ENCODE assay signal across 22 cellular contexts in the genomic region with DNA sequence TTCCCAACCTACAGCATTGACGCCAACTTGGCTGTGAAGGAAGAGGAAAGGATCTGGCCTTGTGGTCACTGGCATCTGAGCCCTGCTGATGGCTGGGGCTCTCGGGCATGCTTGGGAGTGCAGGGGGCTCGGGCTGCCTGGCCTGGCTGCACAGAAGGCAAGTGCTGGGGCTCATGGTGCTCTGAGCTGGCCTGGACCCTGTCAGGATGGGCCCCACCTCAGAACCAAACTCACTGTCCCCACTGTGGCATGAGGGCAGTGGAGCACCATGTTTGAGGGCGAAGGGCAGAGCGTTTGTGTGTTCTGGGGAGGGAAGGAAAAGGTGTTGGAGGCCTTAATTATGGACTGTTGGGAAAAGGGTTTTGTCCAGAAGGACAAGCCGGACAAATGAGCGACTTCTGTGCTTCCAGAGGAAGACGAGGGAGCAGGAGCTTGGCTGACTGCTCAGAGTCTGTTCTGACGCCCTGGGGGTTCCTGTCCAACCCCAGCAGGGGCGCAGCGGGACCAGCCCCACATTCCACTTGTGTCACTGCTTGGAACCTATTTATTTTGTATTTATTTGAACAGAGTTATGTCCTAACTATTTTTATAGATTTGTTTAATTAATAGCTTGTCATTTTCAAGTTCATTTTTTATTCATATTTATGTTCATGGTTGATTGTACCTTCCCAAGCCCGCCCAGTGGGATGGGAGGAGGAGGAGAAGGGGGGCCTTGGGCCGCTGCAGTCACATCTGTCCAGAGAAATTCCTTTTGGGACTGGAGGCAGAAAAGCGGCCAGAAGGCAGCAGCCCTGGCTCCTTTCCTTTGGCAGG. TPM values are rescaled to one million over a fixed set of nuclear protein-coding genes. Genes with fewer than 3 reads are reported as not detected.
A peak's percentile ranks its signal among the peaks of the same experiment; 100 is the strongest.
DNase-seq lines count a peak whose midpoint lies in the region; ATAC-seq, FAIRE-seq and TF ChIP-seq lines count a peak whose summit lies in the region.
"Had no signal": no experiment of that assay in that cellular context is flagged by ENCODE, and none has a peak within 500 bp of the region (broad histone marks: within the 10 kb centered on the region; RNA-seq: fewer than 3 reads in every experiment).

No MANE protein-coding gene starts in this region.

- intact Hi-C loops in Right ventricle myocardium inferior (cut with DNase I) (no loop called here), GM12878 (cut with micrococcal nuclease; ENCODE audit: unreplicated experiment) (no loop called here), lower lobe of right lung (cut with DNase I) (no loop called here)

- DNase-seq in cardiac muscle cell (ENCODE audit: low read depth in 1 of 2, low spot score in 1 of 2) (no peak), Right ventricle myocardium inferior (ENCODE audit: missing footprints) (no peak), GM12878 (ENCODE audit: low read depth, low spot score) (no peak), lower lobe of right lung (peak; percentile 26), tibial nerve (ENCODE audit: low spot score in 2 of 2) (no peak), mesendoderm (no peak), NCI-H1930 (lab: John Stamatoyannopoulos, UW) (no peak), DMS79 (lab: John Stamatoyannopoulos, UW) (no peak)
- DNase-seq: activated T-cell treated with anti-CD3 and anti-CD28 coated beads for 4 hours; adrenal gland; GDM1; mesenchymal stem cell; NCI-H1105 treated with DMSO at 0.1 percent for 48 hours; NCI-H2227 treated with DMSO at 0.1 percent for 48 hours; SHP77; stimulated activated naive CD4-positive, alpha-beta T cell had no signal

- in situ Hi-C loops in GM12878 (cut with MboI), result no loop called here

- TF ChIP-seq POLR2A in GM12878 (IDR thresholded peaks at IDR 0.05; ENCODE audit: low read depth, low read length) (peak; percentile 48; the same call in 1 of the 2 replicates), tibial nerve (IDR thresholded peaks at IDR 0.05) (no peak)

- H2BK120ac ChIP-seq in mesendoderm (ENCODE audit: low read depth, low read length), result no peak overlapping the region

- H3K4me2 ChIP-seq in GM12878 (ENCODE audit: control insufficient read depth, insufficient read depth), result no peak overlapping the region
- no peak overlapping the region for H3K4me2 ChIP-seq in mesendoderm (ENCODE audit: low read length)
- H3K4me2 ChIP-seq: KMS-11 had no signal

- SMC1A ChIA-PET in GM12878 (lab: Charles Lee; ENCODE audit: uncharacterized antibody, unreplicated experiment), result interaction anchor here (0.6 kb wide), 1 partner anchor 207 kb away, joined by 3 read pairs; no protein-coding TSS in a partner anchor

- no peak overlapping the region for H3K4ac ChIP-seq in mesendoderm (ENCODE audit: low read depth, low read length)

- H3K27ac ChIP-seq in cardiac muscle cell (peak overlapping the region; percentile 25), GM12878 (ENCODE audit: control insufficient read depth, insufficient read depth) (no peak overlapping the region), lower lobe of right lung (no peak overlapping the region), tibial nerve (peak overlapping the region in 3 of 4 donors; percentile 2 to 43 (median 31)), mesendoderm (ENCODE audit: low read depth, low read length) (no peak overlapping the region)
- H3K27ac ChIP-seq: KMS-11, skin epidermis had no signal

- TF ChIP-seq EP300 in GM12878 (IDR thresholded peaks at IDR 0.05; ENCODE audit: borderline replicate concordance in 1 of 2, control insufficient read depth in 1 of 2, low read depth in 2 of 2, low read length in 2 of 2) (no peak), tibial nerve (IDR thresholded peaks at IDR 0.05) (no peak)

- H3K9ac ChIP-seq in GM12878 (ENCODE audit: control insufficient read depth, insufficient read depth, low read length) (no peak overlapping the region), mesendoderm (ENCODE audit: low read length) (no peak overlapping the region)
- H3K9ac ChIP-seq: KMS-11 had no signal

- H3K79me1 ChIP-seq in mesendoderm (ENCODE audit: low read length), result no peaks in the 10 kb centered on the region

- RAD21 ChIA-PET in GM12878 (lab: Charles Lee; ENCODE audit: unreplicated experiment), result no interaction called here

- H3K4me1 ChIP-seq in cardiac muscle cell (ENCODE audit: low read depth) (peaks cover 19% of the 10 kb centered on the region), GM12878 (ENCODE audit: control insufficient read depth, insufficient read depth, low read length) (no peaks in the 10 kb centered on the region), lower lobe of right lung (peaks cover 15% of the 10 kb centered on the region), tibial nerve (peaks cover 0 to 31% (median 2%) of the 10 kb centered on the region in 4 donors), mesendoderm (ENCODE audit: control insufficient read depth, low read depth, low read length) (no peaks in the 10 kb centered on the region)

- H3K9me3 ChIP-seq in cardiac muscle cell (ENCODE audit: low read depth), result no peaks in the 10 kb centered on the region
- H3K9me3 ChIP-seq in GM12878 (replicated peaks; ENCODE audit: control insufficient read depth, insufficient read depth, low read length), result no peaks in the 10 kb centered on the region
- no peaks in the 10 kb centered on the region for H3K9me3 ChIP-seq in lower lobe of right lung
- no peaks in the 10 kb centered on the region for H3K9me3 ChIP-seq in tibial nerve
- H3K9me3 ChIP-seq: adrenal gland had no signal

- H4K20me1 ChIP-seq in GM12878 (ENCODE audit: control insufficient read depth, insufficient read depth), result no peaks in the 10 kb centered on the region

- no peak overlapping the region for H2BK5ac ChIP-seq in mesendoderm (ENCODE audit: low read length)

- no peak overlapping the region for H3K56ac ChIP-seq in mesendoderm (ENCODE audit: low read length)

- POLR2A ChIA-PET in GM12878 (lab: Charles Lee), result no interaction called here

- H2BK15ac ChIP-seq in mesendoderm (replicated peaks; ENCODE audit: low read depth), result no peak overlapping the region

- TF ChIP-seq RAD21 in GM12878 (IDR thresholded peaks at IDR 0.05; ENCODE audit: insufficient read depth, low read depth, low read length), result no peak

- TF ChIP-seq CTCF in cardiac muscle cell (IDR thresholded peaks at IDR 0.05; ENCODE audit: low read depth, low read length) (no peak), GM12878 (IDR thresholded peaks at IDR 0.05 in 2 of 3, conservative IDR thresholded peaks at IDR 0.05 in 1 of 3; ENCODE audit: control insufficient read depth in 2 of 3, extremely low read depth in 1 of 3, insufficient read depth in 1 of 3, low read depth in 3 of 3, low read length in 3 of 3) (no peak), lower lobe of right lung (IDR thresholded peaks at IDR 0.05) (no peak), tibial nerve (IDR thresholded peaks at IDR 0.05) (no peak)

- H3K18ac ChIP-seq in mesendoderm (ENCODE audit: low read length), result no peak overlapping the region

- no peak overlapping the region for H4K8ac ChIP-seq in mesendoderm (ENCODE audit: low read depth, low read length)

- H3K27me3 ChIP-seq in cardiac muscle cell (no peaks in the 10 kb centered on the region), GM12878 (replicated peaks in 1 of 2; ENCODE audit: control insufficient read depth in 2 of 2, insufficient read depth in 2 of 2, low read length in 1 of 2) (no peaks in the 10 kb centered on the region), lower lobe of right lung (ENCODE audit: low read depth) (no peaks in the 10 kb centered on the region), tibial nerve (no peaks in the 10 kb centered on the region), mesendoderm (ENCODE audit: insufficient read depth, low read length, poor library complexity) (no peaks in the 10 kb centered on the region)
- H3K27me3 ChIP-seq: adrenal gland had no signal

- BruUV-seq in GM12878 (replicated peaks; lab: Mats Ljungman, UMichigan), result TSS peak; percentile 51

- no peak overlapping the region for H4K5ac ChIP-seq in mesendoderm (ENCODE audit: low read length)

- no peaks in the 10 kb centered on the region for H3K79me2 ChIP-seq in GM12878 (ENCODE audit: control insufficient read depth, insufficient read depth, low read length)
- no peaks in the 10 kb centered on the region for H3K79me2 ChIP-seq in mesendoderm (ENCODE audit: control insufficient read depth, insufficient read depth, low read length)

- ATAC-seq in Right ventricle myocardium inferior, result no peak
- ATAC-seq in GM12878, result no peak
- no peak for ATAC-seq in lower lobe of right lung

- H2AK5ac ChIP-seq in mesendoderm (ENCODE audit: low read length), result no peak overlapping the region

- H3K4me3 ChIP-seq in cardiac muscle cell (no peak overlapping the region), GM12878 (no peak overlapping the region), lower lobe of right lung (no peak overlapping the region), tibial nerve (no peak overlapping the region), mesendoderm (ENCODE audit: low read length) (no peak overlapping the region)
- H3K4me3 ChIP-seq: adrenal gland, skin epidermis had no signal

- peaks cover 33% of the 10 kb centered on the region for H3K36me3 ChIP-seq in cardiac muscle cell
- peaks cover 13 to 37% of the 10 kb centered on the region in 2 experiments for H3K36me3 ChIP-seq in GM12878 (ENCODE audit: control insufficient read depth in 2 of 2, insufficient read depth in 2 of 2, low read length in 1 of 2)
- H3K36me3 ChIP-seq in lower lobe of right lung, result peaks cover 68% of the 10 kb centered on the region
- H3K36me3 ChIP-seq in tibial nerve, result peaks cover 0 to 66% (median 22%) of the 10 kb centered on the region in 3 donors
- peaks cover 6% of the 10 kb centered on the region for H3K36me3 ChIP-seq in mesendoderm (ENCODE audit: control insufficient read depth, insufficient read depth, low read length)

- no peak overlapping the region for H3K23ac ChIP-seq in mesendoderm (ENCODE audit: low read length)

- no peak for FAIRE-seq in GM12878 (lab: Jason Lieb, UNC)
- FAIRE-seq: colon, D721Med had no signal

- WGBS in GM12878 (ENCODE audit: insufficient coverage, insufficient replicate concordance, low lambda C conversion rate, missing lambda C conversion rate), result 90% methylated on average over 14 of the region's 14 CpGs
- WGBS in tibial nerve, 2 donors, result 75 to 80% methylated on average over 13 to 14 of the region's 14 CpGs
- no CpG with 5 or more reads among the region's 14 CpGs for WGBS in mesendoderm (ENCODE audit: extremely low coverage, insufficient coverage, low lambda C conversion rate)

- no peak overlapping the region for H2AFZ ChIP-seq in GM12878 (ENCODE audit: control insufficient read depth, low read depth, low read length)

- CTCF ChIA-PET in GM12878 (lab: Yijun Ruan, JAX), result interaction anchor here (0.6 to 1.0 kb wide), 2 partner anchors 9 to 17 kb away, joined by 3 read pairs; no protein-coding TSS in a partner anchor

RNA-seq across cellular contexts. Expression of a gene that starts 19.4 kb away (rescaled TPM):
- total RNA-seq in cardiac muscle cell, result 132 and 141 TPM in 2 replicates
- 206 and 240 TPM in 2 replicates for polyA plus RNA-seq in cardiac muscle cell
- total RNA-seq in Right ventricle myocardium inferior, result 158 TPM
- 116 TPM in 2 replicates for total RNA-seq in GM12878 (2013; cell fraction: nucleolus; rRNA removed)
- total RNA-seq in GM12878 (2014; rRNA removed), result 127 and 141 TPM in 2 replicates
- total RNA-seq in GM12878 (2014; rRNA removed; fragmentation: Illumina TruSeq; extraction: Trizol), result 45.8 and 57.9 TPM in 2 replicates
- total RNA-seq in GM12878 (2021), result 99.5 and 106 TPM in 2 replicates
- polyA plus RNA-seq in GM12878 (2011; ENCODE audit: low read depth), result 19.0 TPM
- polyA plus RNA-seq in GM12878 (2011; rRNA removed), result 54.8 and 98.8 TPM in 2 replicates
- 104 and 167 TPM in 2 replicates for polyA plus RNA-seq in GM12878 (2011; cell fraction: cytosol; rRNA removed)
- 214 and 242 TPM in 2 replicates for polyA plus RNA-seq in GM12878 (2011; cell fraction: nucleus; rRNA removed)
- polyA plus RNA-seq in GM12878 (2012), result 37.4 and 47.3 TPM in 2 replicates
- polyA plus RNA-seq in GM12878 (2014; fragmentation: Illumina TruSeq; extraction: Trizol), result 34.3 and 59.9 TPM in 2 replicates
- polyA plus RNA-seq in GM12878 (2014; fragmentation: Nextera tagmentation; extraction: Ambion mirVana), result 1 to 10 TPM; 2.1 to 7.0 TPM
- polyA plus RNA-seq in GM12878 (2014; rRNA removed), result 107 and 125 TPM in 2 replicates
- 100 to 1,000 TPM; 114 to 131 TPM for polyA plus RNA-seq in GM12878 (2016; fragmentation: Nextera tagmentation; extraction: Ambion mirVana)
- polyA minus RNA-seq in GM12878 (2011; rRNA and poly(A)+ RNA removed), result 67.9 and 113 TPM in 2 replicates
- 32.5 and 41.4 TPM in 2 replicates for polyA minus RNA-seq in GM12878 (2011; cell fraction: cytosol; rRNA and poly(A)+ RNA removed)
- 42.6 and 74.1 TPM in 2 replicates for polyA minus RNA-seq in GM12878 (2011; cell fraction: nucleus; rRNA and poly(A)+ RNA removed)
- 30.6 TPM for total RNA-seq in lower lobe of right lung
- total RNA-seq in tibial nerve, result 100 to 1,000 TPM in 1 of 4 donors, 10 to 100 TPM in 3; 68.9 to 180 (median 74.7) TPM
- 52.1 TPM for polyA plus RNA-seq in mesendoderm (2013, experiment 1 of 2)
- polyA plus RNA-seq in mesendoderm (2013, experiment 2 of 2), result 53.5 TPM

RNA-seq across cellular contexts. Expression of a gene that starts 40.1 kb away (rescaled TPM):
- 13.0 and 15.8 TPM in 2 replicates for total RNA-seq in cardiac muscle cell
- 9.1 and 9.8 TPM in 2 replicates for polyA plus RNA-seq in cardiac muscle cell
- total RNA-seq in Right ventricle myocardium inferior, result 5.9 TPM
- 21.3 and 21.7 TPM in 2 replicates for total RNA-seq in GM12878 (2013; cell fraction: nucleolus; rRNA removed)
- 17.1 and 17.5 TPM in 2 replicates for total RNA-seq in GM12878 (2014; rRNA removed)
- total RNA-seq in GM12878 (2014; rRNA removed; fragmentation: Illumina TruSeq; extraction: Trizol), result 10.1 and 10.2 TPM in 2 replicates
- 14.3 and 15.7 TPM in 2 replicates for total RNA-seq in GM12878 (2021)
- polyA plus RNA-seq in GM12878 (2011; ENCODE audit: low read depth), result 3.3 TPM
- polyA plus RNA-seq in GM12878 (2011; rRNA removed), result 5.9 and 8.2 TPM in 2 replicates
- polyA plus RNA-seq in GM12878 (2011; cell fraction: cytosol; rRNA removed), result 6.2 and 8.2 TPM in 2 replicates
- 10.2 and 14.8 TPM in 2 replicates for polyA plus RNA-seq in GM12878 (2011; cell fraction: nucleus; rRNA removed)
- polyA plus RNA-seq in GM12878 (2012), result 7.6 and 8.5 TPM in 2 replicates
- 3.2 and 6.6 TPM in 2 replicates for polyA plus RNA-seq in GM12878 (2014; fragmentation: Illumina TruSeq; extraction: Trizol)
- polyA plus RNA-seq in GM12878 (2014; fragmentation: Nextera tagmentation; extraction: Ambion mirVana), result under 1 TPM in 1 of 2 experiments, not detected in 1; 0.04 TPM
- polyA plus RNA-seq in GM12878 (2014; rRNA removed), result 12.4 and 13.4 TPM in 2 replicates
- polyA plus RNA-seq in GM12878 (2016; fragmentation: Nextera tagmentation; extraction: Ambion mirVana), result 10 to 100 TPM; 12.4 to 13.6 TPM
- polyA minus RNA-seq in GM12878 (2011; rRNA and poly(A)+ RNA removed), result 5.6 and 9.7 TPM in 2 replicates
- polyA minus RNA-seq in GM12878 (2011; cell fraction: cytosol; rRNA and poly(A)+ RNA removed), result 3.7 and 5.5 TPM in 2 replicates
- polyA minus RNA-seq in GM12878 (2011; cell fraction: nucleus; rRNA and poly(A)+ RNA removed), result 3.9 and 5.6 TPM in 2 replicates
- total RNA-seq in lower lobe of right lung, result 27.3 TPM
- total RNA-seq in tibial nerve, result 10 to 100 TPM; 23.4 to 29.7 (median 27.2) TPM
- polyA plus RNA-seq in mesendoderm (2013, experiment 1 of 2), result 11.9 TPM
- 12.3 TPM for polyA plus RNA-seq in mesendoderm (2013, experiment 2 of 2)

RNA-seq across cellular contexts. Expression of a gene that starts 41.1 kb away (rescaled TPM):
- total RNA-seq in cardiac muscle cell, result 9.4 and 15.2 TPM in 2 replicates
- 6.9 and 10.9 TPM in 2 replicates for polyA plus RNA-seq in cardiac muscle cell
- total RNA-seq in Right ventricle myocardium inferior, result 5.1 TPM
- total RNA-seq in GM12878 (2013; cell fraction: nucleolus; rRNA removed), result 8.3 and 10.0 TPM in 2 replicates
- 10.7 and 14.2 TPM in 2 replicates for total RNA-seq in GM12878 (2014; rRNA removed)
- 6.3 and 6.4 TPM in 2 replicates for total RNA-seq in GM12878 (2014; rRNA removed; fragmentation: Illumina TruSeq; extraction: Trizol)
- 8.6 and 10.3 TPM in 2 replicates for total RNA-seq in GM12878 (2021)
- polyA plus RNA-seq in GM12878 (2011; ENCODE audit: low read depth), result 4.5 TPM
- polyA plus RNA-seq in GM12878 (2011; rRNA removed), result 6.1 and 9.4 TPM in 2 replicates
- polyA plus RNA-seq in GM12878 (2011; cell fraction: cytosol; rRNA removed), result 12.1 and 15.0 TPM in 2 replicates
- 5.9 and 7.8 TPM in 2 replicates for polyA plus RNA-seq in GM12878 (2011; cell fraction: nucleus; rRNA removed)
- polyA plus RNA-seq in GM12878 (2012), result 8.4 and 9.3 TPM in 2 replicates
- polyA plus RNA-seq in GM12878 (2014; fragmentation: Illumina TruSeq; extraction: Trizol), result 5.2 and 6.2 TPM in 2 replicates
- polyA plus RNA-seq in GM12878 (2014; fragmentation: Nextera tagmentation; extraction: Ambion mirVana), result 1 to 10 TPM; 2.4 to 5.2 TPM
- polyA plus RNA-seq in GM12878 (2014; rRNA removed), result 8.5 and 9.3 TPM in 2 replicates
- 1 to 10 TPM; 5.0 to 7.9 TPM for polyA plus RNA-seq in GM12878 (2016; fragmentation: Nextera tagmentation; extraction: Ambion mirVana)
- polyA minus RNA-seq in GM12878 (2011; rRNA and poly(A)+ RNA removed), result 11.7 and 16.2 TPM in 2 replicates
- 6.7 and 10.7 TPM in 2 replicates for polyA minus RNA-seq in GM12878 (2011; cell fraction: cytosol; rRNA and poly(A)+ RNA removed)
- polyA minus RNA-seq in GM12878 (2011; cell fraction: nucleus; rRNA and poly(A)+ RNA removed), result 1.8 and 5.3 TPM in 2 replicates
- total RNA-seq in lower lobe of right lung, result 11.3 TPM
- 10 to 100 TPM in 1 of 4 donors, 1 to 10 TPM in 3; 5.4 to 11.2 (median 8.1) TPM for total RNA-seq in tibial nerve
- polyA plus RNA-seq in mesendoderm (2013, experiment 1 of 2), result 5.7 TPM
- polyA plus RNA-seq in mesendoderm (2013, experiment 2 of 2), result 4.9 TPM

RNA-seq across cellular contexts. Expression of a gene that starts 41.1 kb away (rescaled TPM):
- not detected in 2 replicates for total RNA-seq in cardiac muscle cell
- polyA plus RNA-seq in cardiac muscle cell, result 1.2 TPM in 1 of 2 replicates, not detected in the other
- not detected for total RNA-seq in Right ventricle myocardium inferior
- total RNA-seq in GM12878 (2013; cell fraction: nucleolus; rRNA removed), result not detected in 2 replicates
- total RNA-seq in GM12878 (2014; rRNA removed), result not detected in 2 replicates
- not detected in 2 replicates for total RNA-seq in GM12878 (2014; rRNA removed; fragmentation: Illumina TruSeq; extraction: Trizol)
- total RNA-seq in GM12878 (2021), result not detected in 2 replicates
- polyA plus RNA-seq in GM12878 (2011; ENCODE audit: low read depth), result not detected
- polyA plus RNA-seq in GM12878 (2011; rRNA removed), result not detected in 2 replicates
- not detected in 2 replicates for polyA plus RNA-seq in GM12878 (2011; cell fraction: cytosol; rRNA removed)
- polyA plus RNA-seq in GM12878 (2011; cell fraction: nucleus; rRNA removed), result not detected in 2 replicates
- polyA plus RNA-seq in GM12878 (2012), result not detected in 2 replicates
- polyA plus RNA-seq in GM12878 (2014; fragmentation: Illumina TruSeq; extraction: Trizol), result not detected in 2 replicates
- not detected for polyA plus RNA-seq in GM12878 (2014; fragmentation: Nextera tagmentation; extraction: Ambion mirVana)
- polyA plus RNA-seq in GM12878 (2014; rRNA removed), result not detected in 2 replicates
- polyA plus RNA-seq in GM12878 (2016; fragmentation: Nextera tagmentation; extraction: Ambion mirVana), result not detected
- polyA minus RNA-seq in GM12878 (2011; rRNA and poly(A)+ RNA removed), result not detected in 2 replicates
- not detected in 2 replicates for polyA minus RNA-seq in GM12878 (2011; cell fraction: cytosol; rRNA and poly(A)+ RNA removed)
- polyA minus RNA-seq in GM12878 (2011; cell fraction: nucleus; rRNA and poly(A)+ RNA removed), result not detected in 2 replicates
- total RNA-seq in lower lobe of right lung, result 83.4 TPM
- not detected for total RNA-seq in tibial nerve
- polyA plus RNA-seq in mesendoderm (2013, experiment 1 of 2), result 0.58 TPM
- 0.48 TPM for polyA plus RNA-seq in mesendoderm (2013, experiment 2 of 2)
- total RNA-seq: neural crest cell; T-helper 2 cell treated with Interferon-gamma antibody and Interleukin-4, amounts not matched to agents 100 ng/mL and 5 ng/mL, for 36 hours had no signal

RNA-seq across cellular contexts. Expression of a gene that starts 51.9 kb away (rescaled TPM):
- total RNA-seq in cardiac muscle cell, result 595 and 729 TPM in 2 replicates
- polyA plus RNA-seq in cardiac muscle cell, result 243 and 262 TPM in 2 replicates
- total RNA-seq in Right ventricle myocardium inferior, result 36.1 TPM
- total RNA-seq in GM12878 (2013; cell fraction: nucleolus; rRNA removed), result 10.9 and 11.9 TPM in 2 replicates
- 184 and 194 TPM in 2 replicates for total RNA-seq in GM12878 (2014; rRNA removed)
- 24.1 and 32.2 TPM in 2 replicates for total RNA-seq in GM12878 (2014; rRNA removed; fragmentation: Illumina TruSeq; extraction: Trizol)
- 96.5 and 102 TPM in 2 replicates for total RNA-seq in GM12878 (2021)
- polyA plus RNA-seq in GM12878 (2011; ENCODE audit: low read depth), result 23.4 TPM
- 13.2 and 36.5 TPM in 2 replicates for polyA plus RNA-seq in GM12878 (2011; rRNA removed)
- polyA plus RNA-seq in GM12878 (2011; cell fraction: cytosol; rRNA removed), result 104 and 158 TPM in 2 replicates
- 60.6 and 65.1 TPM in 2 replicates for polyA plus RNA-seq in GM12878 (2011; cell fraction: nucleus; rRNA removed)
- 89.0 and 104 TPM in 2 replicates for polyA plus RNA-seq in GM12878 (2012)
- 2.9 and 11.3 TPM in 2 replicates for polyA plus RNA-seq in GM12878 (2014; fragmentation: Illumina TruSeq; extraction: Trizol)
- polyA plus RNA-seq in GM12878 (2014; fragmentation: Nextera tagmentation; extraction: Ambion mirVana), result 10 to 100 TPM in 1 of 2 experiments, 1 to 10 TPM in 1; 3.8 to 13.5 TPM
- 155 and 163 TPM in 2 replicates for polyA plus RNA-seq in GM12878 (2014; rRNA removed)
- polyA plus RNA-seq in GM12878 (2016; fragmentation: Nextera tagmentation; extraction: Ambion mirVana), result 100 to 1,000 TPM in 1 of 2 experiments, 10 to 100 TPM in 1; 95.9 to 115 TPM
- 5.5 and 32.3 TPM in 2 replicates for polyA minus RNA-seq in GM12878 (2011; rRNA and poly(A)+ RNA removed)
- 34.6 and 49.3 TPM in 2 replicates for polyA minus RNA-seq in GM12878 (2011; cell fraction: cytosol; rRNA and poly(A)+ RNA removed)
- 11.5 and 15.9 TPM in 2 replicates for polyA minus RNA-seq in GM12878 (2011; cell fraction: nucleus; rRNA and poly(A)+ RNA removed)
- total RNA-seq in lower lobe of right lung, result 47.9 TPM
- total RNA-seq in tibial nerve, result 100 to 1,000 TPM; 202 to 310 (median 243) TPM
- polyA plus RNA-seq in mesendoderm (2013, experiment 1 of 2), result 55.7 TPM
- polyA plus RNA-seq in mesendoderm (2013, experiment 2 of 2), result 57.0 TPM

Comparison
In these comparisons a context has a peak if more than half of its experiments do, and no peak if none do; other contexts are left out.
1. H3K27ac ChIP-seq: peak in cardiac muscle cell (single experiment) and tibial nerve (3 of 4); none in GM12878 (single experiment), lower lobe of right lung (single experiment) and mesendoderm (single experiment).